20 cellular contexts compared by ENCODE assay signal in genomic region chr14:51929156-51929555, GRCh38.
DNase-seq lines count a peak whose midpoint lies in the region; ATAC-seq and TF ChIP-seq lines count a peak whose summit lies in the region.
"Had no signal": no experiment of that assay in that cellular context is flagged by ENCODE, and none has a peak within 500 bp of the region (broad histone marks: within the 10 kb centered on the region; RNA-seq: fewer than 3 reads in every experiment).

No MANE protein-coding gene starts in this region.

- peaks cover 54% of the 10 kb centered on the region for H3K4me1 Mint-ChIP-seq in activated CD4-positive, alpha-beta memory T cell treated with anti-CD3 and anti-CD28 coated beads, Interleukin-2, amount 10 ng/mL, durations not matched to agents 7 days and 5 days
- H3K4me1 Mint-ChIP-seq in activated CD4-positive, alpha-beta memory T cell treated with anti-CD3 and anti-CD28 coated beads for 36 hours (ENCODE audit: low read depth): peaks cover 66% of the 10 kb centered on the region

- no peaks in the 10 kb centered on the region for H3K9me3 ChIP-seq in mesenchymal stem cell (ENCODE audit: control insufficient read depth, low read length)
- H3K9me3 ChIP-seq in suprapubic skin: no peaks in the 10 kb centered on the region
- H3K9me3 ChIP-seq: gastroesophageal sphincter, right atrium auricular region, thoracic aorta had no signal

- no peaks in the 10 kb centered on the region for H3K27me3 Mint-ChIP-seq in activated CD4-positive, alpha-beta memory T cell treated with anti-CD3 and anti-CD28 coated beads, Interleukin-2, amount 10 ng/mL, durations not matched to agents 7 days and 5 days
- no peaks in the 10 kb centered on the region for H3K27me3 Mint-ChIP-seq in activated CD4-positive, alpha-beta memory T cell treated with anti-CD3 and anti-CD28 coated beads for 36 hours

- H2AFZ ChIP-seq in mesenchymal stem cell (ENCODE audit: low read depth, low read length): no peak overlapping the region
- H2AFZ ChIP-seq: neural progenitor cell had no signal

- no peak overlapping the region for H3K4me3 Mint-ChIP-seq in activated CD4-positive, alpha-beta memory T cell treated with anti-CD3 and anti-CD28 coated beads, Interleukin-2, amount 10 ng/mL, durations not matched to agents 7 days and 5 days
- H3K4me3 Mint-ChIP-seq in activated CD4-positive, alpha-beta memory T cell treated with anti-CD3 and anti-CD28 coated beads for 36 hours: no peak overlapping the region
- H3K4me3 Mint-ChIP-seq: neural progenitor cell had no signal

- POLR2A ChIA-PET in activated CD4-positive, alpha-beta memory T cell treated with anti-CD3 and anti-CD28 coated beads, Interleukin-2, amount 10 ng/mL, durations not matched to agents 7 days and 5 days (lab: Charles Lee): no interaction called here
- POLR2A ChIA-PET in activated CD4-positive, alpha-beta memory T cell treated with anti-CD3 and anti-CD28 coated beads for 36 hours (lab: Charles Lee): no interaction called here

- H3K27me3 ChIP-seq in mesenchymal stem cell (ENCODE audit: control insufficient read depth in 1 of 2, insufficient read depth in 1 of 2, low read length in 2 of 2) (no peaks in the 10 kb centered on the region), suprapubic skin (no peaks in the 10 kb centered on the region)
- H3K27me3 ChIP-seq: gastroesophageal sphincter, neural progenitor cell, right atrium auricular region had no signal

- no peaks in the 10 kb centered on the region for H3K79me1 ChIP-seq in mesenchymal stem cell (replicated peaks; ENCODE audit: low read length, poor library complexity, severe bottlenecking)

- ATAC-seq in HG02970 (IDR thresholded peaks at IDR 0.05; ENCODE audit: low FRiP score, unreplicated experiment): no peak
- ATAC-seq: activated CD4-positive, CD25-positive, alpha-beta regulatory T cell treated with anti-CD3 and anti-CD28 coated beads, Interleukin-2, amount 50 U/mL, for 24 hours; gastroesophageal sphincter had no signal

- no peak overlapping the region for H2BK5ac ChIP-seq in mesenchymal stem cell (ENCODE audit: low read depth, low read length, poor library complexity, severe bottlenecking)

- H2BK12ac ChIP-seq in mesenchymal stem cell (ENCODE audit: low read length in 2 of 2): no peak overlapping the region

- TF ChIP-seq CTCF in astrocyte of the spinal cord (IDR thresholded peaks at IDR 0.05; ENCODE audit: low read depth, low read length) (no peak), suprapubic skin (IDR thresholded peaks at IDR 0.05) (no peak)

- no peak for DNase-seq in activated CD4-positive, alpha-beta memory T cell treated with anti-CD3 and anti-CD28 coated beads, Interleukin-2, amount 10 ng/mL, durations not matched to agents 7 days and 5 days
- no peak for DNase-seq in activated CD4-positive, alpha-beta memory T cell treated with anti-CD3 and anti-CD28 coated beads for 36 hours
- DNase-seq in astrocyte of the spinal cord (ENCODE audit: low read depth, low spot score): peak; percentile 49
- peak; percentile 62 for DNase-seq in mesenchymal stem cell
- DNase-seq in suprapubic skin (ENCODE audit: low spot score in 2 of 2): no peak
- DNase-seq in iPS-NIHi7 (ENCODE audit: extremely low spot score): no peak
- no peak for DNase-seq in T-helper 1 cell
- DNase-seq: activated naive CD4-positive, alpha-beta T cell treated with anti-CD3 and anti-CD28 coated beads, Interleukin-2, amount 50 U/mL, for 16 hours; Calu3; T-helper 2 cell had no signal

- peaks cover 78% of the 10 kb centered on the region for H3K36me3 Mint-ChIP-seq in activated CD4-positive, alpha-beta memory T cell treated with anti-CD3 and anti-CD28 coated beads, Interleukin-2, amount 10 ng/mL, durations not matched to agents 7 days and 5 days (ENCODE audit: low read depth)
- H3K36me3 Mint-ChIP-seq in activated CD4-positive, alpha-beta memory T cell treated with anti-CD3 and anti-CD28 coated beads for 36 hours: peaks cover 33% of the 10 kb centered on the region

- H3K4me3 ChIP-seq in astrocyte of the spinal cord (ENCODE audit: low read depth, low read length): no peak overlapping the region
- no peak overlapping the region for H3K4me3 ChIP-seq in mesenchymal stem cell (ENCODE audit: insufficient read depth in 1 of 2, low read depth in 1 of 2, low read length in 2 of 2)
- no peak overlapping the region for H3K4me3 ChIP-seq in suprapubic skin
- H3K4me3 ChIP-seq: gastroesophageal sphincter, neural progenitor cell, right atrium auricular region, thoracic aorta had no signal

- no peak overlapping the region for H3K4ac ChIP-seq in mesenchymal stem cell (ENCODE audit: low read depth in 1 of 2, low read length in 2 of 2)

- TF ChIP-seq POLR2A in suprapubic skin (IDR thresholded peaks at IDR 0.05): no peak

- peaks cover 2% of the 10 kb centered on the region for H3K9me3 Mint-ChIP-seq in activated CD4-positive, alpha-beta memory T cell treated with anti-CD3 and anti-CD28 coated beads, Interleukin-2, amount 10 ng/mL, durations not matched to agents 7 days and 5 days
- no peaks in the 10 kb centered on the region for H3K9me3 Mint-ChIP-seq in activated CD4-positive, alpha-beta memory T cell treated with anti-CD3 and anti-CD28 coated beads for 36 hours

- no peak overlapping the region for H4K91ac ChIP-seq in mesenchymal stem cell (ENCODE audit: low read length)

- H3K23ac ChIP-seq in mesenchymal stem cell (ENCODE audit: low read length in 2 of 2): no peak overlapping the region

- intact Hi-C loops in activated CD4-positive, alpha-beta memory T cell treated with anti-CD3 and anti-CD28 coated beads for 36 hours (cut with micrococcal nuclease): no loop called here

- no peaks in the 10 kb centered on the region for H3K4me1 ChIP-seq in mesenchymal stem cell (ENCODE audit: control insufficient read depth, insufficient read depth, low read depth, low read length)
- H3K4me1 ChIP-seq in suprapubic skin: peaks cover 8% of the 10 kb centered on the region
- H3K4me1 ChIP-seq: gastroesophageal sphincter, neural progenitor cell, right atrium auricular region had no signal

- no peak overlapping the region for H3K9ac ChIP-seq in mesenchymal stem cell (ENCODE audit: low read length)
- H3K9ac ChIP-seq: KMS-11, neural progenitor cell had no signal

- in situ Hi-C loops in astrocyte of the spinal cord (cut with HindIII; ENCODE audit: low sequenced_read_pairs): no loop called here

- H4K8ac ChIP-seq in mesenchymal stem cell (ENCODE audit: low read length): no peak overlapping the region

- CTCF ChIA-PET in activated CD4-positive, alpha-beta memory T cell treated with anti-CD3 and anti-CD28 coated beads, Interleukin-2, amount 10 ng/mL, durations not matched to agents 7 days and 5 days (lab: Charles Lee): no interaction called here
- CTCF ChIA-PET in activated CD4-positive, alpha-beta memory T cell treated with anti-CD3 and anti-CD28 coated beads for 36 hours (lab: Charles Lee): interaction anchor here (1.4 kb wide), 1 partner anchor 50 kb away, joined by 8 read pairs; no protein-coding TSS in a partner anchor

- H2AK5ac ChIP-seq in mesenchymal stem cell (ENCODE audit: low read length, severe bottlenecking): no peak overlapping the region

- no peak overlapping the region for H2BK120ac ChIP-seq in mesenchymal stem cell (ENCODE audit: low read depth, low read length)

- H3K27ac Mint-ChIP-seq in activated CD4-positive, alpha-beta memory T cell treated with anti-CD3 and anti-CD28 coated beads, Interleukin-2, amount 10 ng/mL, durations not matched to agents 7 days and 5 days: peak overlapping the region; percentile 2
- H3K27ac Mint-ChIP-seq in activated CD4-positive, alpha-beta memory T cell treated with anti-CD3 and anti-CD28 coated beads for 36 hours: no peak overlapping the region
- H3K27ac Mint-ChIP-seq: neural progenitor cell had no signal

- H3K27ac ChIP-seq in mesenchymal stem cell (ENCODE audit: low read length, poor library complexity, severe bottlenecking) (no peak overlapping the region), suprapubic skin (no peak overlapping the region)
- H3K27ac ChIP-seq: 22Rv1, gastroesophageal sphincter, HL-60, KMS-11, neural progenitor cell, right atrium auricular region, RWPE1, thoracic aorta had no signal

- WGBS in mesenchymal stem cell: 4% methylated on average over 3 of the region's 3 CpGs
- whole genome bisulfite sequencing in suprapubic skin: 34% methylated on average over 3 of the region's 3 CpGs

- no peak overlapping the region for H3K14ac ChIP-seq in mesenchymal stem cell (ENCODE audit: low read length in 2 of 2)

- no peak overlapping the region for H2BK15ac ChIP-seq in mesenchymal stem cell (ENCODE audit: low read depth, poor library complexity, severe bottlenecking)

- H3K18ac ChIP-seq in mesenchymal stem cell (ENCODE audit: low read depth in 1 of 2, low read length in 2 of 2): no peak overlapping the region

- H3K4me2 ChIP-seq in mesenchymal stem cell (ENCODE audit: low read length, poor library complexity, severe bottlenecking): no peak overlapping the region
- H3K4me2 ChIP-seq: KMS-11, neural progenitor cell had no signal

- TF ChIP-seq EP300 in suprapubic skin (IDR thresholded peaks at IDR 0.05): no peak

- H3K36me3 ChIP-seq in mesenchymal stem cell (ENCODE audit: control insufficient read depth in 1 of 2, insufficient read depth in 2 of 2, low read depth in 1 of 2, low read length in 2 of 2): no peaks in the 10 kb centered on the region
- no peaks in the 10 kb centered on the region for H3K36me3 ChIP-seq in suprapubic skin
- H3K36me3 ChIP-seq: gastroesophageal sphincter, neural progenitor cell, right atrium auricular region, thoracic aorta had no signal

Comparison
In these comparisons a context has a peak if more than half of its experiments do, and no peak if none do; other contexts are left out.
1. DNase-seq: peak in astrocyte of the spinal cord (single experiment) and mesenchymal stem cell (single experiment); none in activated CD4-positive, alpha-beta memory T cell treated with anti-CD3 and anti-CD28 coated beads, Interleukin-2, amount 10 ng/mL, durations not matched to agents 7 days and 5 days (single experiment), activated CD4-positive, alpha-beta memory T cell treated with anti-CD3 and anti-CD28 coated beads for 36 hours (single experiment), suprapubic skin (0 of 2), iPS-NIHi7 (single experiment) and T-helper 1 cell (0 of 5).